In the genomic region with DNA sequence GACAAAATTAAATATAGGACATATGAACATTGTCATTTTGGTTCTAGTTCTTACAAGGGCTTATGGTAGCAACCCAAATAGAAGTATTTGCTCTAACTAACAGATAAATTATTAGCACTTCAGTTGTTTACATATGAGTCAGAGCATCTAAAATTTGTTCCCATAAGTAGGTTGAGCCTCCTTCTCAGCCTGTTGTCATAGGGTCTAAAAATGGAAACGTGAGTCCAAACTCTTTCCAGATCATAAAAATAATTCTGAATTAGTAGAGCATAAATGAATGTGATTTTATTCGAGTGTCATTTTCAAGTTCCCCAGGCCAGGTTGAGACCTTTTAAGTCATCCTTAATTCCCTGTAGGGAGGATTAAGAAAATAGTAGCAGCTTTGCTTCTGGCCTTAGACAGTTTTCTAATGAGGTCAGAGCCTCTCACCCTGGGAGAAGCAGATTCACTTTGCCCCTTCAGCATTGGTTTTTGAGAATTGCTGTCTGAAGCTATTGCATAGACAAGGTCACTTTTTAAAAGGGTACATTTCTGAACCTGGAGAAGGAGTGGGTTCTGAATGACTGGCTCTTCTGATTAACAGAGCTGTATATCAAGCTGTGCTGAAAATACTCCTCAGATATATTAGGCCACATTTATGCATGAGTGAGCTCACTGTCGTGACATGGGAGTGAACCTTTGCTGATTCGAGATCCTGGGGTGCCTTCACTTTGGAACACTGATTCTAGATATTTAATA, we compare ENCODE assay signal across 14 cellular contexts.
A peak's percentile ranks its signal among the peaks of the same experiment; 100 is the strongest.
DNase-seq lines count a peak whose midpoint lies in the region; ATAC-seq, FAIRE-seq and TF ChIP-seq lines count a peak whose summit lies in the region.
"Had no signal": no experiment of that assay in that cellular context is flagged by ENCODE, and none has a peak within 500 bp of the region (broad histone marks: within the 10 kb centered on the region; RNA-seq: fewer than 3 reads in every experiment).

No MANE protein-coding gene starts in this region.

- CTCF ChIA-PET in mammary epithelial cell (lab: Charles Lee; ENCODE audit: low non-redundant PET): no interaction called here

- ATAC-seq in upper lobe of right lung: no peak

- H3K27me3 ChIP-seq in mammary epithelial cell (ENCODE audit: insufficient read depth, low read length): no peaks in the 10 kb centered on the region
- no peaks in the 10 kb centered on the region for H3K27me3 ChIP-seq in breast epithelium
- no peaks in the 10 kb centered on the region for H3K27me3 ChIP-seq in bronchial epithelial cell (ENCODE audit: control insufficient read depth, insufficient read depth, low read length)
- no peaks in the 10 kb centered on the region for H3K27me3 ChIP-seq in upper lobe of right lung
- H3K27me3 ChIP-seq: SJCRH30 had no signal

- TF ChIP-seq CTCF in mammary epithelial cell (conservative IDR thresholded peaks at IDR 0.05 in 1 of 2, IDR thresholded peaks at IDR 0.05 in 1 of 2; ENCODE audit: extremely low read depth in 1 of 2, insufficient read depth in 1 of 2, low read depth in 1 of 2, low read length in 2 of 2) (no peak), breast epithelium (IDR thresholded peaks at IDR 0.05) (no peak), bronchial epithelial cell (IDR thresholded peaks at IDR 0.05; ENCODE audit: insufficient read depth, low read length, severe bottlenecking) (no peak), upper lobe of right lung (IDR thresholded peaks at IDR 0.05) (no peak)

- intact Hi-C loops in mammary epithelial cell (cut with micrococcal nuclease) (no loop called here), breast epithelium (cut with DNase I; ENCODE audit: low total_unique reads) (no loop called here), upper lobe of right lung (cut with DNase I) (no loop called here)

- H3K79me2 ChIP-seq in mammary epithelial cell (ENCODE audit: insufficient read depth, low read length): peaks cover 69% of the 10 kb centered on the region

- H2AFZ ChIP-seq in mammary epithelial cell (ENCODE audit: low read depth, low read length): no peak overlapping the region

- H3K36me3 ChIP-seq in mammary epithelial cell (ENCODE audit: insufficient read depth, low read length) (no peaks in the 10 kb centered on the region), breast epithelium (no peaks in the 10 kb centered on the region), bronchial epithelial cell (ENCODE audit: control insufficient read depth, insufficient read depth, low read length) (no peaks in the 10 kb centered on the region), mesodermal cell (ENCODE audit: control insufficient read depth, insufficient read depth, low read length) (no peaks in the 10 kb centered on the region), upper lobe of right lung (no peaks in the 10 kb centered on the region)
- H3K36me3 ChIP-seq: SJCRH30 had no signal

- in situ Hi-C loops in mammary epithelial cell (cut with MboI; ENCODE audit: low sequenced_read_pairs in 2 of 2): no loop called here

- WGBS in mammary epithelial cell (ENCODE audit: low coverage, missing lambda C conversion rate): 79% methylated on average over 4 of the region's 4 CpGs
- WGBS in mesodermal cell (ENCODE audit: insufficient coverage in 2 of 2), 2 experiments: 73% methylated on average over 3 of the region's 4 CpGs; no CpG with 5 or more reads in 1 of the 2 experiments

- H3K27ac ChIP-seq in mammary epithelial cell (ENCODE audit: insufficient read depth, low read depth, low read length): peak overlapping the region; percentile 26
- peak overlapping the region in 1 of 2 donors; percentile 43 for H3K27ac ChIP-seq in breast epithelium
- H3K27ac ChIP-seq in mesodermal cell (ENCODE audit: low read depth, low read length, severe bottlenecking): peak overlapping the region; percentile 52
- peak overlapping the region; percentile 15 for H3K27ac ChIP-seq in upper lobe of right lung
- H3K27ac ChIP-seq: SJCRH30 had no signal

- BruUV-seq in mammary epithelial cell (replicated peaks; lab: Mats Ljungman, UMichigan): no TSS peak

- H3K4me2 ChIP-seq in mammary epithelial cell (ENCODE audit: insufficient read depth, low read depth, low read length): no peak overlapping the region

- H3K4me1 ChIP-seq in mammary epithelial cell (ENCODE audit: insufficient read depth, low read length) (peaks cover 43% of the 10 kb centered on the region), breast epithelium (no peaks in the 10 kb centered on the region), mesodermal cell (ENCODE audit: control insufficient read depth, insufficient read depth, low read length, poor library complexity, severe bottlenecking) (peaks cover 10% of the 10 kb centered on the region), upper lobe of right lung (peaks cover 12% of the 10 kb centered on the region)
- H3K4me1 ChIP-seq: SJCRH30 had no signal

- dilution Hi-C loops in mammary epithelial cell (cut with HindIII; ENCODE audit: low sequenced_read_pairs): no loop called here

- no peak overlapping the region for H3K9ac ChIP-seq in mammary epithelial cell (ENCODE audit: insufficient read depth, low read length)

- DNase-seq in mammary epithelial cell (no peak), breast epithelium (ENCODE audit: low spot score in 2 of 2) (no peak), bronchial epithelial cell (ENCODE audit: low read depth) (peak; percentile 58), upper lobe of right lung (no peak), occipital lobe (lab: John Stamatoyannopoulos, UW) (no peak), NCI-H2227 treated with DMSO at 0.1 percent for 48 hours (lab: John Stamatoyannopoulos, UW) (no peak)
- no peak for DNase-seq in stimulated activated CD4-positive, alpha-beta T cell treated with anti-CD3 and anti-CD28 coated beads, Interleukin-4, amount 100 ng/mL, for 24 hours
- DNase-seq: activated CD4-positive, alpha-beta T cell treated with anti-CD3 and anti-CD28 coated beads for 48 hours; activated naive CD4-positive, alpha-beta T cell treated with anti-CD3 and anti-CD28 coated beads, Interleukin-2, amount 10 ng/mL, durations not matched to agents 7 days and 5 days; effector memory CD4-positive, alpha-beta T cell; immature natural killer cell; NCI-H2029 treated with DMSO at 0.1 percent for 48 hours; SJCRH30 had no signal

- FAIRE-seq in bronchial epithelial cell (lab: Jason Lieb, UNC): no peak

- H3K9me3 ChIP-seq in mammary epithelial cell (replicated peaks; ENCODE audit: insufficient read depth, low read length): no peaks in the 10 kb centered on the region
- H3K9me3 ChIP-seq in breast epithelium: no peaks in the 10 kb centered on the region
- no peaks in the 10 kb centered on the region for H3K9me3 ChIP-seq in mesodermal cell (ENCODE audit: control insufficient read depth, low read length)
- no peaks in the 10 kb centered on the region for H3K9me3 ChIP-seq in upper lobe of right lung
- H3K9me3 ChIP-seq: SJCRH30 had no signal

- H3K4me3 ChIP-seq in mammary epithelial cell (replicated peaks in 1 of 3; ENCODE audit: insufficient read depth in 1 of 3, low read depth in 2 of 3, low read length in 3 of 3) (no peak overlapping the region), breast epithelium (no peak overlapping the region), bronchial epithelial cell (ENCODE audit: low read depth, low read length) (no peak overlapping the region), mesodermal cell (ENCODE audit: extremely low read depth, insufficient read depth, low read length, poor library complexity, severe bottlenecking) (no peak overlapping the region), upper lobe of right lung (no peak overlapping the region)
- H3K4me3 ChIP-seq: SJCRH30 had no signal

- H4K20me1 ChIP-seq in mammary epithelial cell (ENCODE audit: insufficient read depth, low read length): no peaks in the 10 kb centered on the region

- TF ChIP-seq POLR2A in breast epithelium (IDR thresholded peaks at IDR 0.05): no peak
